23 cellular contexts compared by ENCODE assay signal in genomic region chr16:56327929-56328258, GRCh38.
"Had no signal": no experiment of that assay in that cellular context is flagged by ENCODE, and none has a peak within 500 bp of the region (broad histone marks: within the 10 kb centered on the region; RNA-seq: fewer than 3 reads in every experiment).

No MANE protein-coding gene starts in this region.

- H3K27ac ChIP-seq: body of pancreas, colonic mucosa had no signal

- DNase-seq: activated CD4-positive, alpha-beta memory T cell treated with anti-CD3 and anti-CD28 coated beads for 36 hours; activated CD4-positive, alpha-beta T cell treated with anti-CD3 and anti-CD28 coated beads for 36 hours; activated CD4-positive, alpha-beta T cell treated with anti-CD3 and anti-CD28 coated beads, Interleukin-2, amount 10 ng/mL, durations not matched to agents 24 days and 14 days; activated CD4-positive, CD25-positive, alpha-beta regulatory T cell; activated CD4-positive, CD25-positive, alpha-beta regulatory T cell treated with anti-CD3 and anti-CD28 coated beads, Interleukin-2, amount 50 U/mL, for 72 hours; activated CD8-positive, alpha-beta memory T cell treated with anti-CD3 and anti-CD28 coated beads, Interleukin-2, amount 10 ng/mL, durations not matched to agents 7 days and 5 days; activated CD8-positive, alpha-beta memory T cell treated with anti-CD3 and anti-CD28 coated beads, Interleukin-2, amount 50 U/mL, for 4 hours; activated CD8-positive, alpha-beta T cell treated with anti-CD3 and anti-CD28 coated beads, Interleukin-2, amount 10 ng/mL, durations not matched to agents 7 days and 5 days; activated gamma-delta T cell; activated naive CD4-positive, alpha-beta T cell; activated naive CD4-positive, alpha-beta T cell treated with anti-CD3 and anti-CD28 coated beads, Interleukin-2, amount 10 ng/mL, durations not matched to agents 7 days and 5 days; activated naive CD8-positive, alpha-beta T cell treated with anti-CD3 and anti-CD28 coated beads, Interleukin-2, amount 10 ng/mL, durations not matched to agents 7 days and 5 days; activated T-cell treated with anti-CD3 and anti-CD28 coated beads, Interleukin-2, amount 50 U/mL, for 1 hour; activated T-cell treated with anti-CD3 and anti-CD28 coated beads, Interleukin-2, amount 50 U/mL, for 48 hours; body of pancreas; colonic mucosa; effector memory CD4-positive, alpha-beta T cell; endodermal cell; foreskin fibroblast; T-helper 2 cell had no signal

- FAIRE-seq: frontal cortex had no signal

- H3K36me3 ChIP-seq: colonic mucosa had no signal

- H3K4me3 ChIP-seq: body of pancreas, colonic mucosa had no signal

- ATAC-seq: activated CD4-positive, alpha-beta T cell treated with anti-CD3 and anti-CD28 coated beads for 36 hours; activated CD8-positive, alpha-beta memory T cell treated with anti-CD3 and anti-CD28 coated beads, Interleukin-2, amount 10 ng/mL, durations not matched to agents 7 days and 5 days; activated CD8-positive, alpha-beta T cell treated with anti-CD3 and anti-CD28 coated beads, Interleukin-2, amount 10 ng/mL, durations not matched to agents 7 days and 5 days; activated naive CD4-positive, alpha-beta T cell treated with anti-CD3 and anti-CD28 coated beads, Interleukin-2, amount 50 U/mL, for 72 hours; body of pancreas; esophagus mucosa had no signal

- H3K9me3 ChIP-seq: body of pancreas, colonic mucosa had no signal

- H3K27me3 ChIP-seq: body of pancreas, colonic mucosa had no signal

- H3K4me1 ChIP-seq: body of pancreas, colonic mucosa had no signal
